ENCODE assay signal across 17 cellular contexts in genomic region chr20:50061151-50062005, GRCh38. TPM values are rescaled to one million over a fixed set of nuclear protein-coding genes. Genes with fewer than 3 reads are reported as not detected.
DNase-seq lines count a peak whose midpoint lies in the region; ATAC-seq, FAIRE-seq and TF ChIP-seq lines count a peak whose summit lies in the region.
"Had no signal": no experiment of that assay in that cellular context is flagged by ENCODE, and none has a peak within 500 bp of the region (broad histone marks: within the 10 kb centered on the region; RNA-seq: fewer than 3 reads in every experiment).

No MANE protein-coding gene starts in this region.

- no TSS peak for BruUV-seq in HepG2 (replicated peaks; lab: Mats Ljungman, UMichigan)

- H3K4me2 ChIP-seq in HepG2 (ENCODE audit: low read depth, low read length), result no peak overlapping the region
- H3K4me2 ChIP-seq in osteoblast (ENCODE audit: insufficient read depth, low read length), result no peak overlapping the region
- H3K4me2 ChIP-seq: BLaER1 had no signal

- intact Hi-C loops in HepG2 (cut with micrococcal nuclease; ENCODE audit: unreplicated experiment), result no loop called here
- intact Hi-C loops in right lobe of liver (cut with DNase I), result no loop called here

- TF ChIP-seq POLR2A in HepG2 (IDR thresholded peaks at IDR 0.05; ENCODE audit: insufficient read depth in 1 of 2, low read depth in 2 of 2, low read length in 2 of 2) (no peak), right lobe of liver (IDR thresholded peaks at IDR 0.05) (no peak)

- no peak for TF ChIP-seq CTCF in HepG2 (CRISPR knock-in tag; IDR thresholded peaks at IDR 0.05)
- no peak for TF ChIP-seq CTCF in right lobe of liver (IDR thresholded peaks at IDR 0.05)
- no peak for TF ChIP-seq CTCF in osteoblast (IDR thresholded peaks at IDR 0.05; ENCODE audit: extremely low read depth, low read depth, low read length)

- H3K36me3 ChIP-seq in HepG2 (replicated peaks in 1 of 2; ENCODE audit: control insufficient read depth in 1 of 2, insufficient read depth in 2 of 2, low read length in 2 of 2), result no peaks in the 10 kb centered on the region
- no peaks in the 10 kb centered on the region for H3K36me3 ChIP-seq in right lobe of liver
- no peaks in the 10 kb centered on the region for H3K36me3 ChIP-seq in osteoblast (ENCODE audit: insufficient read depth, low read length)
- H3K36me3 ChIP-seq: BLaER1 had no signal

- no peak overlapping the region for H3K9ac ChIP-seq in HepG2 (ENCODE audit: insufficient read depth, low read depth, low read length)
- H3K9ac ChIP-seq: BLaER1, GM23248 had no signal

- H3K9me3 ChIP-seq in HepG2 (ENCODE audit: low read length) (no peaks in the 10 kb centered on the region), right lobe of liver (no peaks in the 10 kb centered on the region), osteoblast (ENCODE audit: low read depth, low read length) (no peaks in the 10 kb centered on the region)
- H3K9me3 ChIP-seq: BLaER1 had no signal

- H3K4me1 ChIP-seq in HepG2 (ENCODE audit: insufficient read depth, low read length), result peaks cover 24% of the 10 kb centered on the region
- no peaks in the 10 kb centered on the region for H3K4me1 ChIP-seq in right lobe of liver
- H3K4me1 ChIP-seq in osteoblast (ENCODE audit: insufficient read depth, low read length), result no peaks in the 10 kb centered on the region

- H2AFZ ChIP-seq in HepG2 (ENCODE audit: low read length) (no peak overlapping the region), osteoblast (ENCODE audit: low read length) (no peak overlapping the region)
- H2AFZ ChIP-seq: GM23248 had no signal

- H3K27ac ChIP-seq in HepG2 (ENCODE audit: extremely low read length, insufficient read depth, low read length) (no peak overlapping the region), right lobe of liver (no peak overlapping the region), osteoblast (ENCODE audit: low read depth, low read length) (no peak overlapping the region)
- H3K27ac ChIP-seq: BLaER1, GM23248 had no signal

- peaks cover 5 to 30% of the 10 kb centered on the region in 2 experiments; a peak in 4 of 5 replicates for H3K27me3 ChIP-seq in HepG2 (ENCODE audit: control insufficient read depth in 1 of 2, insufficient read depth in 2 of 2, low read length in 2 of 2)
- H3K27me3 ChIP-seq in right lobe of liver, result no peaks in the 10 kb centered on the region
- no peaks in the 10 kb centered on the region for H3K27me3 ChIP-seq in osteoblast (ENCODE audit: insufficient read depth, low read length)
- H3K27me3 ChIP-seq: BLaER1 had no signal

- no peak for TF ChIP-seq EP300 in HepG2 (IDR thresholded peaks at IDR 0.05; ENCODE audit: low read depth in 2 of 2, low read length in 2 of 2)
- no peak for TF ChIP-seq EP300 in HepG2 (CRISPR knock-in tag; IDR thresholded peaks at IDR 0.05; ENCODE audit: borderline replicate concordance)

- DNase-seq in HepG2 (ENCODE audit: low spot score), result no peak
- DNase-seq in right lobe of liver, result no peak
- DNase-seq in left kidney (ENCODE audit: low read depth, low spot score), result peak; percentile 39
- peak; percentile 31 for DNase-seq in osteoblast (ENCODE audit: insufficient read length, low spot score, missing footprints)
- no peak for DNase-seq in NCI-H1930 (lab: John Stamatoyannopoulos, UW)
- no peak for DNase-seq in mucosa of gallbladder (ENCODE audit: low spot score)
- DNase-seq: 8988T; Calu3; CD4-positive, alpha-beta memory T cell; DMS79 treated with DMSO at 0.1 percent for 48 hours; GF-D8; HCEC 1CT; HFFc6 had no signal

- no peak for FAIRE-seq in HepG2 (lab: Jason Lieb, UNC)
- FAIRE-seq: H54 had no signal

- in situ Hi-C loops in HepG2 (cut with HindIII; ENCODE audit: extremely low pct_ligation_motif_present, low pct_unique_long_range_greater_than_20kb), result no loop called here

- no peak for TF ChIP-seq RAD21 in HepG2 (CRISPR knock-in tag; IDR thresholded peaks at IDR 0.05)

- 31% methylated on average over 6 of the region's 6 CpGs for WGBS in HepG2 (ENCODE audit: low lambda C conversion rate)
- WGBS in right lobe of liver (ENCODE audit: insufficient coverage, low coverage, low lambda C conversion rate, missing lambda C conversion rate), result 75% methylated on average over 4 of the region's 6 CpGs

- CTCF ChIA-PET in HepG2 (lab: Yijun Ruan, JAX; ENCODE audit: low intra/inter-chr PET ratio, low total read pairs), result no interaction called here

- POLR2A ChIA-PET in HepG2 (lab: Yijun Ruan, JAX), result interaction anchor here (1.6 kb wide), 1 partner anchor 52 kb away, joined by 3 read pairs; the partner anchor contains the start of gene UBE2V1

- ATAC-seq in HepG2 (no peak), right lobe of liver (no peak), GM19467 (IDR thresholded peaks at IDR 0.05; ENCODE audit: unreplicated experiment) (no peak)

- H3K4me3 ChIP-seq in HepG2 (replicated peaks in 1 of 3; ENCODE audit: insufficient read depth in 1 of 3, low read depth in 2 of 3, low read length in 3 of 3), result no peak overlapping the region
- no peak overlapping the region for H3K4me3 ChIP-seq in right lobe of liver
- H3K4me3 ChIP-seq in osteoblast (ENCODE audit: insufficient read depth, low read length), result no peak overlapping the region
- H3K4me3 ChIP-seq: BLaER1, GM23248 had no signal

- no peaks in the 10 kb centered on the region for H3K79me2 ChIP-seq in HepG2 (ENCODE audit: insufficient read depth, low read length)
- no peaks in the 10 kb centered on the region for H3K79me2 ChIP-seq in osteoblast (ENCODE audit: insufficient read depth, low read length)

- H4K20me1 ChIP-seq in HepG2 (ENCODE audit: insufficient read depth, low read length) (no peaks in the 10 kb centered on the region), osteoblast (ENCODE audit: insufficient read depth, low read length) (no peaks in the 10 kb centered on the region)
- H4K20me1 ChIP-seq: BLaER1 had no signal

TF ChIP-seq in HepG2, 621 proteins besides CTCF, POLR2A, EP300 and RAD21 (continues in another document):
- no peak for TF ChIP-seq PBX3 (CRISPR knock-in tag; IDR thresholded peaks at IDR 0.05; ENCODE audit: borderline replicate concordance)
- TF ChIP-seq, protein P1, sequence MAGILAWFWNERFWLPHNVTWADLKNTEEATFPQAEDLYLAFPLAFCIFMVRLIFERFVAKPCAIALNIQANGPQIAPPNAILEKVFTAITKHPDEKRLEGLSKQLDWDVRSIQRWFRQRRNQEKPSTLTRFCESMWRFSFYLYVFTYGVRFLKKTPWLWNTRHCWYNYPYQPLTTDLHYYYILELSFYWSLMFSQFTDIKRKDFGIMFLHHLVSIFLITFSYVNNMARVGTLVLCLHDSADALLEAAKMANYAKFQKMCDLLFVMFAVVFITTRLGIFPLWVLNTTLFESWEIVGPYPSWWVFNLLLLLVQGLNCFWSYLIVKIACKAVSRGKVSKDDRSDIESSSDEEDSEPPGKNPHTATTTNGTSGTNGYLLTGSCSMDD (CRISPR knock-in tag; IDR thresholded peaks at IDR 0.05), result no peak
- peak; percentile 46; the same call in 1 of the 2 replicates for TF ChIP-seq ZMYM3 (CRISPR knock-in tag; IDR thresholded peaks at IDR 0.05)
- TF ChIP-seq ZNF768 (CRISPR knock-in tag; IDR thresholded peaks at IDR 0.05), result peak; percentile 86
- TF ChIP-seq ELF3 (CRISPR knock-in tag; IDR thresholded peaks at IDR 0.05), result no peak
- peak; percentile 88 for TF ChIP-seq ZKSCAN1 (IDR thresholded peaks at IDR 0.05; ENCODE audit: low read length)
- TF ChIP-seq KLF11 (CRISPR knock-in tag; IDR thresholded peaks at IDR 0.05), result no peak

RNA-seq across cellular contexts. Expression of gene UBE2V1, which starts 51.6 kb away (rescaled TPM):
- total RNA-seq in HepG2 (2016; rRNA removed; fragmentation: Illumina TruSeq; extraction: Trizol) (81.3 and 85.1 TPM in 2 replicates), right lobe of liver (10 to 100 TPM; 38.2 to 49.4 (median 44.3) TPM), osteoblast (90.8 and 100 TPM in 2 replicates), mucosa of gallbladder (82.6 TPM)
- 39.8 and 41.0 TPM in 2 replicates for total RNA-seq in HepG2 (2016; cell fraction: cytosol; rRNA removed; fragmentation: Illumina TruSeq; extraction: Trizol; ENCODE audit: low read depth)
- 75.7 and 82.4 TPM in 2 replicates for total RNA-seq in HepG2 (2016; cell fraction: insoluble cytoplasmic fraction; rRNA removed; fragmentation: Illumina TruSeq; extraction: Trizol)
- total RNA-seq in HepG2 (2016; cell fraction: membrane; rRNA removed; fragmentation: Illumina TruSeq; extraction: Trizol), result 77.9 and 85.1 TPM in 2 replicates
- 90.9 and 96.1 TPM in 2 replicates for total RNA-seq in HepG2 (2016; cell fraction: nucleus; rRNA removed; fragmentation: Illumina TruSeq; extraction: Trizol)
- 102 and 132 TPM in 2 replicates for polyA plus RNA-seq in HepG2 (2011; rRNA removed)
- 86.6 and 115 TPM in 2 replicates for polyA plus RNA-seq in HepG2 (2011; cell fraction: cytosol; rRNA removed)
- 112 and 127 TPM in 2 replicates for polyA plus RNA-seq in HepG2 (2011; cell fraction: nucleus; rRNA removed)
- 131 and 175 TPM in 2 replicates for polyA plus RNA-seq in HepG2 (2012)
- polyA plus RNA-seq in HepG2 (2016; cell fraction: cytosol; fragmentation: Illumina TruSeq; extraction: Trizol; ENCODE audit: low read depth), result 88.5 and 88.7 TPM in 2 replicates
- polyA plus RNA-seq in HepG2 (2016; cell fraction: insoluble cytoplasmic fraction; fragmentation: Illumina TruSeq; extraction: Trizol; ENCODE audit: low read depth), result 203 and 260 TPM in 2 replicates
- 179 and 185 TPM in 2 replicates for polyA plus RNA-seq in HepG2 (2016; cell fraction: membrane; fragmentation: Illumina TruSeq; extraction: Trizol; ENCODE audit: low read depth)
- 152 and 171 TPM in 2 replicates for polyA plus RNA-seq in HepG2 (2016; cell fraction: nucleus; fragmentation: Illumina TruSeq; extraction: Trizol; ENCODE audit: insufficient read depth, low read depth)
- polyA minus RNA-seq in HepG2 (2011; rRNA and poly(A)+ RNA removed; ENCODE audit: low replicate concordance), result 54.3 and 62.1 TPM in 2 replicates
- polyA minus RNA-seq in HepG2 (2011; cell fraction: cytosol; rRNA and poly(A)+ RNA removed), result 50.5 and 51.3 TPM in 2 replicates
- 273 and 299 TPM in 2 replicates for polyA minus RNA-seq in HepG2 (2011; cell fraction: nucleus; rRNA and poly(A)+ RNA removed)

Comparison
In these comparisons a context has a peak if more than half of its experiments do, and no peak if none do; other contexts are left out.
1. DNase-seq: peak in left kidney (single experiment) and osteoblast (single experiment); none in HepG2 (single experiment), right lobe of liver (0 of 3), NCI-H1930 (0 of 2) and mucosa of gallbladder (single experiment).